21 cellular contexts compared by ENCODE assay signal in the genomic region with DNA sequence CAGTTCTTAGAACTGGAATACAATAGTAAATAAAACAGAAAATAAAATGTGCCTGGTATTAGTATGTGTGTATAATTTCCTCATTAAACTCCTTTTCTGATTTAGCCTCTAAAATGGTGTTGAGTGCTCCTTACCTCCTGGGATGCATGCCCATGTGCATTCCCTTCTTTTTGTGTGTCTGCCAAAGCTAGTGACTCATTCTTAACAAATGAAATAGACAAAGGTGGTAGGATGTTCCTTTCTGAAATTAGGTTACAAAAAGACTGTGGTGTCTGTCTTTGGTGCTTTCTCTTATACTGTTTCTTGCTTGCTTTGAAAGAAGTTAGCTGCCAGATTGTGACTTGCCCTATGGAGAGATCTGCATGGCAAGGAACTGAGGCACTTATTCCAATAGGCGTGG.
A peak's percentile ranks its signal among the peaks of the same experiment; 100 is the strongest.
DNase-seq lines count a peak whose midpoint lies in the region; ATAC-seq and TF ChIP-seq lines count a peak whose summit lies in the region.
"Had no signal": no experiment of that assay in that cellular context is flagged by ENCODE, and none has a peak within 500 bp of the region (broad histone marks: within the 10 kb centered on the region; RNA-seq: fewer than 3 reads in every experiment).

No MANE protein-coding gene starts in this region.

- ATAC-seq in HG02798 (IDR thresholded peaks at IDR 0.05; ENCODE audit: poor library complexity, unreplicated experiment) (no peak), HG02759 (IDR thresholded peaks at IDR 0.05; ENCODE audit: unreplicated experiment) (no peak)

- POLR2A ChIA-PET in RWPE1 (lab: Yijun Ruan, JAX; ENCODE audit: low non-redundant PET): no interaction called here

- H3K4me3 ChIP-seq in cardiac fibroblast (replicated peaks in 1 of 2; ENCODE audit: low read depth in 2 of 2, low read length in 2 of 2): no peak overlapping the region
- H3K4me3 ChIP-seq: BLaER1, MG63 had no signal

- TF ChIP-seq CTCF in RWPE1 (conservative IDR thresholded peaks at IDR 0.05; ENCODE audit: low read depth) (no peak), cardiac fibroblast (IDR thresholded peaks at IDR 0.05; ENCODE audit: low read depth, low read length) (no peak)

- CTCF ChIA-PET in RWPE1 (lab: Yijun Ruan, JAX): no interaction called here

- no peak overlapping the region for H3K27ac ChIP-seq in RWPE1
- H3K27ac ChIP-seq: BLaER1, HL-60 had no signal

- DNase-seq in RWPE1 (ENCODE audit: low spot score): peak; percentile 3
- peak; percentile 58 to 77 for DNase-seq in cardiac fibroblast (ENCODE audit: low read depth in 2 of 2)
- DNase-seq in inferior parietal cortex (ENCODE audit: extremely low spot score): peak; percentile 67
- peak; percentile 72 for DNase-seq in superior temporal gyrus (ENCODE audit: extremely low spot score)
- DNase-seq in HPDE6-E6E7 (ENCODE audit: extremely low spot score): no peak
- DNase-seq: CD8-positive, alpha-beta memory T cell; DMS 273 treated with DMSO at 0.1 percent for 48 hours; H9; KBM-7; MG63; NCI-H1092 treated with DMSO at 0.1 percent for 48 hours; NCI-H1694; NCI-H2107; NCI-H345; NCI-H526 treated with DMSO at 0.1 percent for 48 hours; NK-92 treated with Interleukin-12 subunit alpha and Interleukin-12 subunit beta, amount 100 ng/mL, for 24 hours; OCI-M1 had no signal
